Comparison of ENCODE assay signal across 17 cellular contexts in genomic region chr1:235139315-235139714, GRCh38. TPM values are rescaled to one million over a fixed set of nuclear protein-coding genes. Genes with fewer than 3 reads are reported as not detected.
DNase-seq lines count a peak whose midpoint lies in the region; ATAC-seq, FAIRE-seq and TF ChIP-seq lines count a peak whose summit lies in the region.
"Had no signal": no experiment of that assay in that cellular context is flagged by ENCODE, and none has a peak within 500 bp of the region (broad histone marks: within the 10 kb centered on the region; RNA-seq: fewer than 3 reads in every experiment).

No MANE protein-coding gene starts in this region.

- DNase-seq in T-helper 1 cell, result no peak
- no peak for DNase-seq in activated naive CD4-positive, alpha-beta T cell treated with anti-CD3 and anti-CD28 coated beads, Interleukin-2, amount 50 U/mL, for 72 hours (ENCODE audit: low spot score in 2 of 2)
- DNase-seq in activated naive CD4-positive, alpha-beta T cell treated with Interleukin-2 at 50 U/mL for 16 hours, result no peak
- DNase-seq in endodermal cell, result no peak
- no peak for DNase-seq in stimulated activated naive CD8-positive, alpha-beta T cell treated with anti-CD3 and anti-CD28 coated beads, Interleukin-15, amount 100 ng/mL, for 72 hours
- no peak for DNase-seq in superior temporal gyrus (ENCODE audit: extremely low spot score)
- no peak for DNase-seq in frontal cortex (ENCODE audit: low spot score in 2 of 2)
- DNase-seq: DMS 273 treated with DMSO at 0.1 percent for 48 hours, GM23248, NCI-H187 treated with DMSO at 0.1 percent for 48 hours, NCI-H2171, NCI-H446 treated with DMSO at 0.1 percent for 48 hours, NCI-H774 had no signal

- H3K4me1 Mint-ChIP-seq in T-helper 1 cell treated with Interleukin-12 subunit alpha and Interleukin-12 subunit beta and Interleukin-4 antibody, amounts not matched to agents 30 μg/mL and 1 μg/mL, for 36 hours (ENCODE audit: low read depth), result peaks cover 14% of the 10 kb centered on the region
- no peaks in the 10 kb centered on the region for H3K4me1 Mint-ChIP-seq in endodermal cell
- H3K4me1 Mint-ChIP-seq in stimulated activated naive CD8-positive, alpha-beta T cell treated with anti-CD3 and anti-CD28 coated beads, Interleukin-15, amount 100 ng/mL, for 72 hours, result peaks cover 34% of the 10 kb centered on the region

- H3K27me3 Mint-ChIP-seq in T-helper 1 cell treated with Interleukin-12 subunit alpha and Interleukin-12 subunit beta and Interleukin-4 antibody, amounts not matched to agents 30 μg/mL and 1 μg/mL, for 36 hours (ENCODE audit: low read depth), result no peaks in the 10 kb centered on the region
- no peaks in the 10 kb centered on the region for H3K27me3 Mint-ChIP-seq in endodermal cell (ENCODE audit: insufficient read depth)
- H3K27me3 Mint-ChIP-seq in stimulated activated naive CD8-positive, alpha-beta T cell treated with anti-CD3 and anti-CD28 coated beads, Interleukin-15, amount 100 ng/mL, for 72 hours, result no peaks in the 10 kb centered on the region
- H3K27me3 Mint-ChIP-seq: IgD-negative memory B cell had no signal

- no peak overlapping the region for H3K4me3 ChIP-seq in endodermal cell (ENCODE audit: low read length)
- H3K4me3 ChIP-seq: GM23248 had no signal

- H3K4me1 ChIP-seq in endodermal cell (ENCODE audit: control insufficient read depth, insufficient read depth, low read length), result no peaks in the 10 kb centered on the region

- ATAC-seq in activated naive CD4-positive, alpha-beta T cell treated with anti-CD3 and anti-CD28 coated beads, Interleukin-2, amount 50 U/mL, for 72 hours, result peak in 1 of 2 donors; percentile 21
- ATAC-seq in stimulated activated naive CD8-positive, alpha-beta T cell treated with anti-CD3 and anti-CD28 coated beads, Interleukin-15, amount 100 ng/mL, for 72 hours, result no peak
- ATAC-seq: HCT116 had no signal

- peaks cover 80% of the 10 kb centered on the region for H3K36me3 ChIP-seq in endodermal cell (ENCODE audit: control insufficient read depth, insufficient read depth, low read length)

- no peak for FAIRE-seq in frontal cortex (lab: Jason Lieb, UNC)

- H3K36me3 Mint-ChIP-seq in T-helper 1 cell treated with Interleukin-12 subunit alpha and Interleukin-12 subunit beta and Interleukin-4 antibody, amounts not matched to agents 30 μg/mL and 1 μg/mL, for 36 hours (ENCODE audit: low read depth), result peaks cover 51% of the 10 kb centered on the region
- H3K36me3 Mint-ChIP-seq in activated naive CD4-positive, alpha-beta T cell treated with anti-CD3 and anti-CD28 coated beads, Interleukin-2, amount 50 U/mL, for 72 hours, result peaks cover 33 to 34% of the 10 kb centered on the region in 2 donors
- H3K36me3 Mint-ChIP-seq in endodermal cell (ENCODE audit: low read depth), result peaks cover 91% of the 10 kb centered on the region

- H3K9me3 ChIP-seq in endodermal cell (ENCODE audit: control insufficient read depth, low read length), result peaks cover 6% of the 10 kb centered on the region

- peak overlapping the region; percentile 23 for H3K27ac Mint-ChIP-seq in T-helper 1 cell treated with Interleukin-12 subunit alpha and Interleukin-12 subunit beta and Interleukin-4 antibody, amounts not matched to agents 30 μg/mL and 1 μg/mL, for 36 hours
- peak overlapping the region; percentile 54 to 96 for H3K27ac Mint-ChIP-seq in activated naive CD4-positive, alpha-beta T cell treated with anti-CD3 and anti-CD28 coated beads, Interleukin-2, amount 50 U/mL, for 72 hours
- peak overlapping the region; percentile 32 for H3K27ac Mint-ChIP-seq in endodermal cell
- H3K27ac Mint-ChIP-seq in stimulated activated naive CD8-positive, alpha-beta T cell treated with anti-CD3 and anti-CD28 coated beads, Interleukin-15, amount 100 ng/mL, for 72 hours, result peak overlapping the region; percentile 41 to 89
- H3K27ac Mint-ChIP-seq: IgD-negative memory B cell had no signal

- H3K27ac ChIP-seq in endodermal cell (ENCODE audit: low read depth, low read length), result no peak overlapping the region
- H3K27ac ChIP-seq: 22Rv1, GM23248 had no signal

- no peak for TF ChIP-seq CTCF in endodermal cell (conservative IDR thresholded peaks at IDR 0.05)

- WGBS in endodermal cell (ENCODE audit: insufficient coverage in 1 of 2, insufficient read length in 1 of 2), 2 experiments, result 97% methylated on average over 5 of the region's 5 CpGs

- no peaks in the 10 kb centered on the region for H3K9me3 Mint-ChIP-seq in T-helper 1 cell treated with Interleukin-12 subunit alpha and Interleukin-12 subunit beta and Interleukin-4 antibody, amounts not matched to agents 30 μg/mL and 1 μg/mL, for 36 hours
- H3K9me3 Mint-ChIP-seq in activated naive CD4-positive, alpha-beta T cell treated with anti-CD3 and anti-CD28 coated beads, Interleukin-2, amount 50 U/mL, for 72 hours, result no peaks in the 10 kb centered on the region
- peaks cover 6% of the 10 kb centered on the region for H3K9me3 Mint-ChIP-seq in endodermal cell
- no peaks in the 10 kb centered on the region for H3K9me3 Mint-ChIP-seq in stimulated activated naive CD8-positive, alpha-beta T cell treated with anti-CD3 and anti-CD28 coated beads, Interleukin-15, amount 100 ng/mL, for 72 hours
- H3K9me3 Mint-ChIP-seq: IgD-negative memory B cell had no signal

- H3K27me3 ChIP-seq in endodermal cell (ENCODE audit: control insufficient read depth, insufficient read depth, low read length, poor library complexity, severe bottlenecking), result no peaks in the 10 kb centered on the region

- no peak overlapping the region for H3K9ac ChIP-seq in endodermal cell (ENCODE audit: extremely low read depth, low read length, poor library complexity, severe bottlenecking)
- H3K9ac ChIP-seq: GM23248 had no signal

- H3K4me3 Mint-ChIP-seq in T-helper 1 cell treated with Interleukin-12 subunit alpha and Interleukin-12 subunit beta and Interleukin-4 antibody, amounts not matched to agents 30 μg/mL and 1 μg/mL, for 36 hours, result no peak overlapping the region
- no peak overlapping the region for H3K4me3 Mint-ChIP-seq in endodermal cell
- H3K4me3 Mint-ChIP-seq in stimulated activated naive CD8-positive, alpha-beta T cell treated with anti-CD3 and anti-CD28 coated beads, Interleukin-15, amount 100 ng/mL, for 72 hours, result no peak overlapping the region
- H3K4me3 Mint-ChIP-seq: IgD-negative memory B cell had no signal

RNA-seq across cellular contexts. Expression of gene TOMM20, which starts 10.7 kb away (rescaled TPM):
- 100 to 1,000 TPM; 144 to 147 TPM for total RNA-seq in activated naive CD4-positive, alpha-beta T cell treated with anti-CD3 and anti-CD28 coated beads, Interleukin-2, amount 50 U/mL, for 72 hours
- 100 to 1,000 TPM; 237 to 252 TPM for total RNA-seq in endodermal cell
- polyA plus RNA-seq in endodermal cell (2013, experiment 1 of 2), result 237 TPM
- polyA plus RNA-seq in endodermal cell (2013, experiment 2 of 2), result 220 TPM
- 205 TPM for total RNA-seq in frontal cortex

RNA-seq across cellular contexts. Expression of gene RBM34, which starts 21.7 kb away (rescaled TPM):
- 100 to 1,000 TPM; 132 to 142 TPM for total RNA-seq in activated naive CD4-positive, alpha-beta T cell treated with anti-CD3 and anti-CD28 coated beads, Interleukin-2, amount 50 U/mL, for 72 hours
- total RNA-seq in endodermal cell, result 100 to 1,000 TPM; 104 to 127 TPM
- 60.1 TPM for polyA plus RNA-seq in endodermal cell (2013, experiment 1 of 2)
- 61.4 TPM for polyA plus RNA-seq in endodermal cell (2013, experiment 2 of 2)
- total RNA-seq in frontal cortex, result 58.7 TPM

Comparison
In these comparisons a context has a peak if more than half of its experiments do, and no peak if none do; other contexts are left out.
1. H3K27ac Mint-ChIP-seq: peak in every context shown above with its lines; median percentile 75 in activated naive CD4-positive, alpha-beta T cell treated with anti-CD3 and anti-CD28 coated beads, Interleukin-2, amount 50 U/mL, for 72 hours; 65 in stimulated activated naive CD8-positive, alpha-beta T cell treated with anti-CD3 and anti-CD28 coated beads, Interleukin-15, amount 100 ng/mL, for 72 hours; 32 in endodermal cell; 23 in T-helper 1 cell treated with Interleukin-12 subunit alpha and Interleukin-12 subunit beta and Interleukin-4 antibody, amounts not matched to agents 30 μg/mL and 1 μg/mL, for 36 hours.